8 cellular contexts compared by ENCODE assay signal in the genomic region with DNA sequence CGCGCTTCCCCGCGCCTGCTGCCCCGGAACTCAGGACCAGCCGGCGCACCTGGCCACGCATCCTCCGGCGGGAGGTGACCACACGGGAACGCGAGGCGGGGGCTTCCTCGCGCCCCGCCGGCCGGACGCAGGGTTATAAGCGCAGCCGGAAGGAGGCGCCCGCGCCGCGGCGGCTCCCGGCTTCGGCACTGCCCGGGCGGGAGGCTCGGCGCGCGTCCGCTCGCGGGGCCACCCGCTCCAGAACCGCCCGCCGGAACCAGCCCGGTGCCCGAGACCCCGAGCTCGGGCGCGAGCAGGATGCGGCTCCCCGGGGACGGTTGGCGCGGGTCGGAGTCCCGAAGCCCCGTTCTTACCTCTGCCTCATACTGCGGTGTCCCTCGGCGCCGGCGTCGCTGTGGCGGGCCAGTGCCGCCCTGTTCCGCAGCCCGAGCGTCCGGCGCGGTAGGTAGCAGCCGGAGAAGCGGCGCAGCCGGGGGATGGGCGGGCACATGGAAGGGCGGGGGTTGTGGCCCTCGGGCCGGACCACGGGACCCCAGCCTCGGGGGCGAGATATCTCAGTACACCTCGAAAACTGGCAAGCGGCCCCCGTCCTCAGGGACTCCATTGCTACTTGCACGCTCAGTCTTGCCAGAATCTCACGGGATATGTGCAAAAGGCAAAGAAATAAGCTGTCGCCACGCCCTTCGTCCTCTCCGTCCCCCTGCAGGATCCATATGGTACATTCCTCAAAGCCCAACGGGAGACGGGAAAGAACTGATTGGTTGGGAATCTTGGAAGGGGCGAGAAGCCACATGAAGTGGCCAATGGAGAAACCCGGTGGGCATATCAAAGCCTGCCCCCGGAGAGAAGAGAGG. TPM values are rescaled to one million over a fixed set of nuclear protein-coding genes. Genes with fewer than 3 reads are reported as not detected.
DNase-seq lines count a peak whose midpoint lies in the region; ATAC-seq lines count a peak whose summit lies in the region.

No MANE protein-coding gene starts in this region.

- DNase-seq in DMS79 (lab: John Stamatoyannopoulos, UW) (peak; percentile 79), HPDE6-E6E7 (ENCODE audit: extremely low spot score) (peak; percentile 98), NCI-H774 (lab: John Stamatoyannopoulos, UW) (peak; percentile 97), dermis microvascular lymphatic vessel endothelial cell (ENCODE audit: low read depth in 2 of 2) (peak; percentile 98), left kidney (ENCODE audit: low read depth, low spot score) (peak; percentile 99)
- peak; percentile 81 to 84 for DNase-seq in activated CD4-positive, alpha-beta T cell treated with anti-CD3 and anti-CD28 coated beads, Interleukin-2, amount 50 U/mL, for 48 hours
- DNase-seq in stimulated activated CD4-positive, alpha-beta T cell treated with anti-CD3 and anti-CD28 coated beads, Interleukin-1b, Interleukin-23, amount 100 ng/mL, for 24 hours (ENCODE audit: low read depth in 4 of 4, low spot score in 1 of 4), result peak; percentile 38 to 71 (median 51)

- no peak for ATAC-seq in GM19395 (IDR thresholded peaks at IDR 0.05; ENCODE audit: unreplicated experiment)

RNA-seq across cellular contexts. Expression of a gene that starts 23.1 kb away (rescaled TPM):
- total RNA-seq in dermis microvascular lymphatic vessel endothelial cell, result 14.8 and 22.9 TPM in 2 replicates
